ENCODE assay signal across 15 cellular contexts in the genomic region with DNA sequence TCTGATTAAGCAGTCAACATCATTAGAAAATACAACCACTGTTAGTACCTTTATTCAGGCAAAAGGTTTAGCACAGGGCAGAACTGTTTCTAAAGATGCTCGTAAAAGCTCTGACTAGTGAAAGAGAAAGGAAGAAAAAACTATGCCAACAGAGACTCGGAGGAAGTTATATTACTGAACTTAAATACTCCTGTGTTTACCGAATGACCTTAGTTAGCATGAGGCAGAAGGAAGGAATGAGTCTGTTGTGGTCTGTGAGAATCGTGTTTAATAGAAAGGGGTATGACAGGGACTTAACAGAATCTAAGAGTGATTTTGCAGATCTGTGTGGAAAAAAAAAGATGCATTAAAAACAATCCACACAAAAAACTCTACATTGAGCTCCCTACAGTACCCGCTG.
DNase-seq lines count a peak whose midpoint lies in the region; ATAC-seq and TF ChIP-seq lines count a peak whose summit lies in the region.
"Had no signal": no experiment of that assay in that cellular context is flagged by ENCODE, and none has a peak within 500 bp of the region (broad histone marks: within the 10 kb centered on the region; RNA-seq: fewer than 3 reads in every experiment).

No MANE protein-coding gene starts in this region.

- no peaks in the 10 kb centered on the region for H3K79me1 ChIP-seq in mesenchymal stem cell (replicated peaks; ENCODE audit: low read length, poor library complexity, severe bottlenecking)

- 6% methylated on average over 3 of the region's 5 CpGs for WGBS in mesenchymal stem cell
- 25 to 35% methylated on average over 5 of the region's 5 CpGs for WGBS in transverse colon (ENCODE audit: low coverage in 1 of 2), 2 donors

- H3K27me3 ChIP-seq in mesenchymal stem cell (ENCODE audit: control insufficient read depth in 1 of 2, insufficient read depth in 1 of 2, low read length in 2 of 2) (no peaks in the 10 kb centered on the region), transverse colon (no peaks in the 10 kb centered on the region)
- H3K27me3 ChIP-seq: cardiac muscle cell, thyroid gland had no signal

- no peaks in the 10 kb centered on the region for H3K9me3 ChIP-seq in mesenchymal stem cell (ENCODE audit: control insufficient read depth, low read length)
- no peaks in the 10 kb centered on the region for H3K9me3 ChIP-seq in transverse colon
- H3K9me3 ChIP-seq: thyroid gland had no signal

- H2AFZ ChIP-seq in mesenchymal stem cell (ENCODE audit: low read depth, low read length): no peak overlapping the region
- H2AFZ ChIP-seq: PC-9 had no signal

- no peak overlapping the region for H3K23ac ChIP-seq in mesenchymal stem cell (ENCODE audit: low read length in 2 of 2)

- H3K4me1 ChIP-seq in mesenchymal stem cell (ENCODE audit: control insufficient read depth, insufficient read depth, low read depth, low read length) (no peaks in the 10 kb centered on the region), transverse colon (peaks cover 9 to 34% (median 13%) of the 10 kb centered on the region in 4 donors)
- H3K4me1 ChIP-seq: thyroid gland had no signal

- H2BK15ac ChIP-seq in mesenchymal stem cell (ENCODE audit: low read depth, poor library complexity, severe bottlenecking): no peak overlapping the region

- no peak for TF ChIP-seq EP300 in transverse colon (IDR thresholded peaks at IDR 0.05; ENCODE audit: low read depth)

- H2BK12ac ChIP-seq in mesenchymal stem cell (ENCODE audit: low read length in 2 of 2): no peak overlapping the region

- H3K4me3 Mint-ChIP-seq in activated T-cell treated with anti-CD3 and anti-CD28 coated beads, Interleukin-2, amount 50 U/mL, for 72 hours: no peak overlapping the region
- H3K4me3 Mint-ChIP-seq in activated naive CD8-positive, alpha-beta T cell treated with anti-CD3 and anti-CD28 coated beads for 36 hours: no peak overlapping the region
- H3K4me3 Mint-ChIP-seq: activated CD4-positive, alpha-beta T cell treated with anti-CD3 and anti-CD28 coated beads, Interleukin-2, amount 10 ng/mL, durations not matched to agents 24 days and 14 days; natural killer cell had no signal

- H3K9me3 Mint-ChIP-seq in activated T-cell treated with anti-CD3 and anti-CD28 coated beads, Interleukin-2, amount 50 U/mL, for 72 hours: no peaks in the 10 kb centered on the region
- no peaks in the 10 kb centered on the region for H3K9me3 Mint-ChIP-seq in activated naive CD8-positive, alpha-beta T cell treated with anti-CD3 and anti-CD28 coated beads for 36 hours
- H3K9me3 Mint-ChIP-seq: activated CD4-positive, alpha-beta T cell treated with anti-CD3 and anti-CD28 coated beads, Interleukin-2, amount 10 ng/mL, durations not matched to agents 24 days and 14 days; natural killer cell had no signal

- ATAC-seq in activated T-cell treated with anti-CD3 and anti-CD28 coated beads, Interleukin-2, amount 50 U/mL, for 72 hours (replicated peaks in 1 of 2): peak; percentile 51 to 69
- ATAC-seq: natural killer cell had no signal

- intact Hi-C loops in transverse colon (cut with DNase I; ENCODE audit: low total_unique reads): no loop called here

- H3K9ac ChIP-seq in mesenchymal stem cell (ENCODE audit: low read length): peak overlapping the region; percentile 36

- H4K91ac ChIP-seq in mesenchymal stem cell (ENCODE audit: low read length): no peak overlapping the region

- no peak for TF ChIP-seq POLR2A in transverse colon (IDR thresholded peaks at IDR 0.05)

- no peak overlapping the region for H2BK120ac ChIP-seq in mesenchymal stem cell (ENCODE audit: low read depth, low read length)

- H3K36me3 Mint-ChIP-seq in activated T-cell treated with anti-CD3 and anti-CD28 coated beads, Interleukin-2, amount 50 U/mL, for 72 hours (ENCODE audit: insufficient read depth in 2 of 2): no peaks in the 10 kb centered on the region
- H3K36me3 Mint-ChIP-seq in activated naive CD8-positive, alpha-beta T cell treated with anti-CD3 and anti-CD28 coated beads for 36 hours: no peaks in the 10 kb centered on the region
- H3K36me3 Mint-ChIP-seq: natural killer cell had no signal

- no peaks in the 10 kb centered on the region for H3K4me1 Mint-ChIP-seq in activated T-cell treated with anti-CD3 and anti-CD28 coated beads, Interleukin-2, amount 50 U/mL, for 72 hours (ENCODE audit: low read depth)
- no peaks in the 10 kb centered on the region for H3K4me1 Mint-ChIP-seq in activated naive CD8-positive, alpha-beta T cell treated with anti-CD3 and anti-CD28 coated beads for 36 hours
- H3K4me1 Mint-ChIP-seq: activated CD4-positive, alpha-beta T cell treated with anti-CD3 and anti-CD28 coated beads, Interleukin-2, amount 10 ng/mL, durations not matched to agents 24 days and 14 days had no signal

- H3K27ac ChIP-seq in mesenchymal stem cell (ENCODE audit: low read length, poor library complexity, severe bottlenecking) (no peak overlapping the region), transverse colon (peak overlapping the region; percentile 51 to 71 (median 66))
- H3K27ac ChIP-seq: cardiac muscle cell, PC-9 had no signal

- in situ Hi-C loops in transverse colon (cut with MboI; ENCODE audit: low pct_ligation_motif_present in 1 of 4, low pct_unique_long_range_greater_than_20kb in 1 of 4, low sequenced_read_pairs in 3 of 4): no loop called here

- no peak for TF ChIP-seq CTCF in transverse colon (IDR thresholded peaks at IDR 0.05)

- no peak overlapping the region for H3K18ac ChIP-seq in mesenchymal stem cell (ENCODE audit: low read depth in 1 of 2, low read length in 2 of 2)

- H3K14ac ChIP-seq in mesenchymal stem cell (ENCODE audit: low read length in 2 of 2): no peak overlapping the region

- H2BK5ac ChIP-seq in mesenchymal stem cell (ENCODE audit: low read depth, low read length, poor library complexity, severe bottlenecking): no peak overlapping the region

- H4K8ac ChIP-seq in mesenchymal stem cell (ENCODE audit: low read length): no peak overlapping the region

- H3K27ac Mint-ChIP-seq in activated T-cell treated with anti-CD3 and anti-CD28 coated beads, Interleukin-2, amount 50 U/mL, for 72 hours: no peak overlapping the region
- no peak overlapping the region for H3K27ac Mint-ChIP-seq in activated naive CD8-positive, alpha-beta T cell treated with anti-CD3 and anti-CD28 coated beads for 36 hours
- H3K27ac Mint-ChIP-seq: activated CD4-positive, alpha-beta T cell treated with anti-CD3 and anti-CD28 coated beads, Interleukin-2, amount 10 ng/mL, durations not matched to agents 24 days and 14 days; natural killer cell had no signal

- no peak overlapping the region for H3K4me2 ChIP-seq in mesenchymal stem cell (ENCODE audit: low read length, poor library complexity, severe bottlenecking)
- H3K4me2 ChIP-seq: PC-9 had no signal

- no peak for DNase-seq in activated T-cell treated with anti-CD3 and anti-CD28 coated beads, Interleukin-2, amount 50 U/mL, for 72 hours
- DNase-seq in activated T-cell treated with anti-CD3 and anti-CD28 coated beads for 4 hours: no peak
- DNase-seq in amniotic epithelial cell (ENCODE audit: low read depth): peak; percentile 90
- DNase-seq in mesenchymal stem cell: peak; percentile 92
- no peak for DNase-seq in transverse colon
- DNase-seq in SK-N-DZ (ENCODE audit: low spot score): no peak
- no peak for DNase-seq in activated naive CD8-positive, alpha-beta T cell treated with anti-CD3 and anti-CD28 coated beads for 36 hours
- no peak for DNase-seq in NCI-H774 (lab: John Stamatoyannopoulos, UW)
- DNase-seq: activated CD4-positive, alpha-beta T cell treated with anti-CD3 and anti-CD28 coated beads, Interleukin-2, amount 10 ng/mL, durations not matched to agents 24 days and 14 days; MM.1S; natural killer cell; PC-9; T-helper 1 cell; thyroid gland had no signal

- no peak overlapping the region for H2AK5ac ChIP-seq in mesenchymal stem cell (ENCODE audit: low read length, severe bottlenecking)

- H3K36me3 ChIP-seq in mesenchymal stem cell (ENCODE audit: control insufficient read depth in 1 of 2, insufficient read depth in 2 of 2, low read depth in 1 of 2, low read length in 2 of 2) (peaks cover 0 to 9% of the 10 kb centered on the region in 2 experiments), transverse colon (no peaks in the 10 kb centered on the region)
- H3K36me3 ChIP-seq: cardiac muscle cell, thyroid gland had no signal

- H3K4me3 ChIP-seq in mesenchymal stem cell (ENCODE audit: insufficient read depth in 1 of 2, low read depth in 1 of 2, low read length in 2 of 2) (no peak overlapping the region), transverse colon (no peak overlapping the region)
- H3K4me3 ChIP-seq: cardiac muscle cell, PC-9, thyroid gland had no signal

- H3K4ac ChIP-seq in mesenchymal stem cell (ENCODE audit: low read depth in 1 of 2, low read length in 2 of 2): no peak overlapping the region

- no peaks in the 10 kb centered on the region for H3K27me3 Mint-ChIP-seq in activated T-cell treated with anti-CD3 and anti-CD28 coated beads, Interleukin-2, amount 50 U/mL, for 72 hours (ENCODE audit: low read depth)
- H3K27me3 Mint-ChIP-seq in activated naive CD8-positive, alpha-beta T cell treated with anti-CD3 and anti-CD28 coated beads for 36 hours: no peaks in the 10 kb centered on the region
- H3K27me3 Mint-ChIP-seq: activated CD4-positive, alpha-beta T cell treated with anti-CD3 and anti-CD28 coated beads, Interleukin-2, amount 10 ng/mL, durations not matched to agents 24 days and 14 days had no signal

Comparison
In these comparisons a context has a peak if more than half of its experiments do, and no peak if none do; other contexts are left out.
1. DNase-seq: peak in amniotic epithelial cell (single experiment) and mesenchymal stem cell (single experiment); none in activated T-cell treated with anti-CD3 and anti-CD28 coated beads, Interleukin-2, amount 50 U/mL, for 72 hours (0 of 2), activated T-cell treated with anti-CD3 and anti-CD28 coated beads for 4 hours (single experiment), transverse colon (single experiment), SK-N-DZ (single experiment), activated naive CD8-positive, alpha-beta T cell treated with anti-CD3 and anti-CD28 coated beads for 36 hours (single experiment) and NCI-H774 (single experiment).